Comparison of ENCODE assay signal across 26 cellular contexts in the genomic region with DNA sequence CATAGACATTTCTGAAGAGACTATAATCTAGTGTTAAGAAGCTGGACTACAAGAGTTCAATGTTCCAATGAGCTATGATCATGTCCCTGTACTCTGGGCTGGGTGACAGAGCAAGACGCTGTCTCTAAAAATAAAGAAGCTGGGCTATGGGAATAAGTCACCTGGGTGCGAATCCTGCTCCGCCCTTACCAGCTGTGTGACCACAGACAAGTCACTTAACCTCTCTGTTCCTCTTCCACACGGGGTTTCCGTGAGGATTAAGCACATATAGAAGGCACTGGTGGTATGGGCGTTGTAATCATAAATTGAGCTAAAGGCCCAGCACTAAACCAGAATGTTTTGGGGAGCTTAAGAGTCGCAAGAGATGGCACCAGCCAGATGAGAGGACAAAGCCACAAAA.
"Had no signal": no experiment of that assay in that cellular context is flagged by ENCODE, and none has a peak within 500 bp of the region (broad histone marks: within the 10 kb centered on the region; RNA-seq: fewer than 3 reads in every experiment).

No MANE protein-coding gene starts in this region.

- H3K27ac Mint-ChIP-seq: dendritic cell treated with granulocyte-macrophage colony-stimulating factor and Interleukin-4, amounts not matched to agents 40 ng/mL and 50 ng/mL, for 4 days; naive thymus-derived CD4-positive, alpha-beta T cell; nephron had no signal

- DNase-seq: colonic mucosa; effector CD8-positive, alpha-beta T cell; endodermal cell; heart right ventricle; hippocampal formation; left cardiac atrium; left lung; midbrain; naive thymus-derived CD4-positive, alpha-beta T cell; sigmoid colon; spleen; stimulated activated CD4-positive, alpha-beta T cell treated with anti-CD3 and anti-CD28 coated beads, Interleukin-4, amount 100 ng/mL, for 4 hours; stimulated activated naive CD4-positive, alpha-beta T cell; stimulated activated naive CD8-positive, alpha-beta T cell treated with anti-CD3 and anti-CD28 coated beads, Interleukin-15, amount 100 ng/mL, for 72 hours; transverse colon had no signal

- H3K9me3 Mint-ChIP-seq: dendritic cell treated with granulocyte-macrophage colony-stimulating factor and Interleukin-4, amounts not matched to agents 40 ng/mL and 50 ng/mL, for 4 days; endodermal cell; nephron; stimulated activated naive CD8-positive, alpha-beta T cell treated with anti-CD3 and anti-CD28 coated beads, Interleukin-15, amount 100 ng/mL, for 72 hours had no signal

- H3K4me3 ChIP-seq: colonic mucosa, esophagus muscularis mucosa, gastroesophageal sphincter, heart right ventricle, left lung, prostate gland, right atrium auricular region, sigmoid colon, spleen, suprapubic skin, transverse colon, vagina had no signal

- FAIRE-seq: endothelial cell of umbilical vein, islet of Langerhans had no signal

- H3K27ac ChIP-seq: colonic mucosa, esophagus muscularis mucosa, foreskin keratinocyte, gastroesophageal sphincter, heart right ventricle, left lung, prostate gland, right atrium auricular region, sigmoid colon, spleen, suprapubic skin, transverse colon, vagina had no signal

- H3K4me1 ChIP-seq: colonic mucosa, foreskin keratinocyte, left lung, prostate gland, transverse colon, vagina had no signal

- H3K4me3 Mint-ChIP-seq: dendritic cell treated with granulocyte-macrophage colony-stimulating factor and Interleukin-4, amounts not matched to agents 40 ng/mL and 50 ng/mL, for 4 days; endodermal cell; naive thymus-derived CD4-positive, alpha-beta T cell; nephron; stimulated activated naive CD8-positive, alpha-beta T cell treated with anti-CD3 and anti-CD28 coated beads, Interleukin-15, amount 100 ng/mL, for 72 hours had no signal

- H3K36me3 ChIP-seq: colonic mucosa, esophagus muscularis mucosa, gastroesophageal sphincter, heart right ventricle, left lung, prostate gland, right atrium auricular region, sigmoid colon, spleen, suprapubic skin, transverse colon, vagina had no signal

- H3K9me3 ChIP-seq: colonic mucosa, esophagus muscularis mucosa, gastroesophageal sphincter, heart right ventricle, left lung, prostate gland, right atrium auricular region, sigmoid colon, spleen, suprapubic skin, transverse colon, vagina had no signal

- H3K27me3 ChIP-seq: colonic mucosa, esophagus muscularis mucosa, foreskin keratinocyte, gastroesophageal sphincter, heart right ventricle, left lung, right atrium auricular region, sigmoid colon, spleen, suprapubic skin, transverse colon, vagina had no signal

- H3K36me3 Mint-ChIP-seq: naive thymus-derived CD4-positive, alpha-beta T cell had no signal

- H3K27me3 Mint-ChIP-seq: dendritic cell treated with granulocyte-macrophage colony-stimulating factor and Interleukin-4, amounts not matched to agents 40 ng/mL and 50 ng/mL, for 4 days; naive thymus-derived CD4-positive, alpha-beta T cell; stimulated activated naive CD8-positive, alpha-beta T cell treated with anti-CD3 and anti-CD28 coated beads, Interleukin-15, amount 100 ng/mL, for 72 hours had no signal
